ENCODE assay signal across 20 cellular contexts in the genomic region with DNA sequence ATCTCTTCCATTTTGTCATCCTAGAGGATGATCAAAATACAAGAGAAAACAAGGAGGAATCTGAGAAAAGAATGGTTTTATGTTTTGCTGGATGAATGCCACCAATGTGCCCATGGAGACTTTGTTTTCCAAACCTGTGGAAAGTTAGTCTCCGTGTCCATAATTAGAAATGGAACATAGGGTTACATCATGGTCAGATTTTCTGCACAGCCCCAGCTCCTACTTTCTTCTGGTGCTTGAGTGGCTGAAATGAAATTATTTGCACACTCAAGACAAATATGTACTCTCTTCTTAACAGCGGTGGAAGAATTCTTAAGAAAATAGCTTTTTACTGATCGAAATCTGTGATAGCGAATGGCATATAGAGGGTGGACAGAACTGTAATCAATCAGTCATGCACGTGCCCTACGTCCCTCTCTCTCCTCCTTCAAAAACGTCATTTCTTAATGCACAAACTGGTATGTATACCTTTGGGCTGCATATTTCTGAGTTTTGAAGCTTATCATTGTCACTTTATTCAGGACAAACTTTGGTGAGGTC.
DNase-seq lines count a peak whose midpoint lies in the region; ATAC-seq, FAIRE-seq and TF ChIP-seq lines count a peak whose summit lies in the region.
"Had no signal": no experiment of that assay in that cellular context is flagged by ENCODE, and none has a peak within 500 bp of the region (broad histone marks: within the 10 kb centered on the region; RNA-seq: fewer than 3 reads in every experiment).

No MANE protein-coding gene starts in this region.

- H3K4me1 ChIP-seq in adipocyte (ENCODE audit: control insufficient read depth, insufficient read depth, low read length) (no peaks in the 10 kb centered on the region), right cardiac atrium (ENCODE audit: control insufficient read depth, insufficient read depth, low read length) (peaks cover 1% of the 10 kb centered on the region), kidney (ENCODE audit: control insufficient read depth in 1 of 2, insufficient read depth in 1 of 2, low read depth in 1 of 2, low read length in 2 of 2) (no peaks in the 10 kb centered on the region)

- peak; percentile 10 for DNase-seq in adipocyte (ENCODE audit: low read depth)
- DNase-seq in dorsolateral prefrontal cortex: no peak
- DNase-seq in right cardiac atrium: no peak
- DNase-seq in pons (ENCODE audit: low spot score): peak; percentile 34
- no peak for DNase-seq in kidney
- no peak for DNase-seq in A172 (ENCODE audit: low spot score)
- DNase-seq in T1000 (lab: John Stamatoyannopoulos, UW): no peak
- no peak for DNase-seq in DMS79 treated with DMSO at 0.1 percent for 48 hours (lab: John Stamatoyannopoulos, UW)
- DNase-seq: AML-193; CD4-positive, alpha-beta T cell; DND-41; GDM1; MV-4-11; NCI-H1417 treated with DMSO at 0.1 percent for 48 hours; NCI-H2029 treated with DMSO at 0.1 percent for 48 hours; NCI-H524 had no signal

- WGBS in right cardiac atrium: 67% methylated on average over 7 of the region's 7 CpGs

- intact Hi-C loops in dorsolateral prefrontal cortex (cut with DNase I) (no loop called here), right cardiac atrium (cut with DNase I) (no loop called here), kidney (cut with DNase I) (no loop called here)

- no peak for TF ChIP-seq CTCF in dorsolateral prefrontal cortex (IDR thresholded peaks at IDR 0.05 in 54 of 56, conservative IDR thresholded peaks at IDR 0.05 in 2 of 56; ENCODE audit: low read depth in 1 of 56, partially characterized antibody in 56 of 56)
- TF ChIP-seq CTCF in kidney (IDR thresholded peaks at IDR 0.05; ENCODE audit: borderline replicate concordance, extremely low read depth, insufficient read depth): no peak

- H3K36me3 ChIP-seq in adipocyte (ENCODE audit: control insufficient read depth, insufficient read depth, low read length, severe bottlenecking) (no peaks in the 10 kb centered on the region), kidney (ENCODE audit: control insufficient read depth in 1 of 2, insufficient read depth in 2 of 2, low read length in 2 of 2) (no peaks in the 10 kb centered on the region)

- H3K4me3 ChIP-seq in adipocyte (ENCODE audit: low read length) (no peak overlapping the region), dorsolateral prefrontal cortex (peak overlapping the region in 4 of 59 donors; percentile 28 to 42 (median 38)), right cardiac atrium (ENCODE audit: low read length) (no peak overlapping the region), kidney (ENCODE audit: low read length in 2 of 2) (no peak overlapping the region)

- peak overlapping the region in 53 of 59 donors; percentile 2 to 85 (median 62) for H3K27ac ChIP-seq in dorsolateral prefrontal cortex
- peak overlapping the region; percentile 62 for H3K27ac ChIP-seq in right cardiac atrium (ENCODE audit: low read length)
- H3K27ac ChIP-seq in kidney (ENCODE audit: low read depth in 2 of 2, low read length in 2 of 2): no peak overlapping the region
- H3K27ac ChIP-seq: HL-60 had no signal

- H3K27me3 ChIP-seq in adipocyte (replicated peaks; ENCODE audit: control insufficient read depth, insufficient read depth, low read length): no peaks in the 10 kb centered on the region
- H3K27me3 ChIP-seq in dorsolateral prefrontal cortex: no peaks in the 10 kb centered on the region
- no peaks in the 10 kb centered on the region for H3K27me3 ChIP-seq in right cardiac atrium (ENCODE audit: control insufficient read depth, insufficient read depth)

- FAIRE-seq in kidney (lab: Jason Lieb, UNC): no peak
- FAIRE-seq: GM12892, GM19239 had no signal

- peak in 1 of 2 donors; percentile 47 for ATAC-seq in right cardiac atrium
- ATAC-seq: HCT116 had no signal

- H3K9me3 ChIP-seq in adipocyte (ENCODE audit: control insufficient read depth, low read length) (no peaks in the 10 kb centered on the region), right cardiac atrium (ENCODE audit: control insufficient read depth, low read length) (no peaks in the 10 kb centered on the region), kidney (ENCODE audit: control insufficient read depth in 1 of 2, low read length in 2 of 2) (no peaks in the 10 kb centered on the region)

- no peak overlapping the region for H3K9ac ChIP-seq in adipocyte (ENCODE audit: low read length)
- H3K9ac ChIP-seq in kidney (ENCODE audit: low read length in 2 of 2): no peak overlapping the region

Comparison
In these comparisons a context has a peak if more than half of its experiments do, and no peak if none do; other contexts are left out.
1. DNase-seq: peak in adipocyte (single experiment) and pons (single experiment); none in dorsolateral prefrontal cortex (0 of 10), right cardiac atrium (0 of 3), kidney (single experiment), A172 (single experiment), T1000 (single experiment) and DMS79 treated with DMSO at 0.1 percent for 48 hours (single experiment).
2. H3K27ac ChIP-seq: peak in dorsolateral prefrontal cortex (53 of 59) and right cardiac atrium (single experiment); none in kidney (0 of 2).